Comparison of ENCODE assay signal across 2 cellular contexts in genomic region chr6:75430631-75431345, GRCh38.
TF ChIP-seq lines count a peak whose summit lies in the region.

No MANE protein-coding gene starts in this region.

TF ChIP-seq in SK-N-SH treated with all-trans-retinoic acid at 6 μM for 48 hours, 23 proteins besides CTCF, POLR2A, EP300 and RAD21 (continued from another document):
- TF ChIP-seq, protein P1, sequence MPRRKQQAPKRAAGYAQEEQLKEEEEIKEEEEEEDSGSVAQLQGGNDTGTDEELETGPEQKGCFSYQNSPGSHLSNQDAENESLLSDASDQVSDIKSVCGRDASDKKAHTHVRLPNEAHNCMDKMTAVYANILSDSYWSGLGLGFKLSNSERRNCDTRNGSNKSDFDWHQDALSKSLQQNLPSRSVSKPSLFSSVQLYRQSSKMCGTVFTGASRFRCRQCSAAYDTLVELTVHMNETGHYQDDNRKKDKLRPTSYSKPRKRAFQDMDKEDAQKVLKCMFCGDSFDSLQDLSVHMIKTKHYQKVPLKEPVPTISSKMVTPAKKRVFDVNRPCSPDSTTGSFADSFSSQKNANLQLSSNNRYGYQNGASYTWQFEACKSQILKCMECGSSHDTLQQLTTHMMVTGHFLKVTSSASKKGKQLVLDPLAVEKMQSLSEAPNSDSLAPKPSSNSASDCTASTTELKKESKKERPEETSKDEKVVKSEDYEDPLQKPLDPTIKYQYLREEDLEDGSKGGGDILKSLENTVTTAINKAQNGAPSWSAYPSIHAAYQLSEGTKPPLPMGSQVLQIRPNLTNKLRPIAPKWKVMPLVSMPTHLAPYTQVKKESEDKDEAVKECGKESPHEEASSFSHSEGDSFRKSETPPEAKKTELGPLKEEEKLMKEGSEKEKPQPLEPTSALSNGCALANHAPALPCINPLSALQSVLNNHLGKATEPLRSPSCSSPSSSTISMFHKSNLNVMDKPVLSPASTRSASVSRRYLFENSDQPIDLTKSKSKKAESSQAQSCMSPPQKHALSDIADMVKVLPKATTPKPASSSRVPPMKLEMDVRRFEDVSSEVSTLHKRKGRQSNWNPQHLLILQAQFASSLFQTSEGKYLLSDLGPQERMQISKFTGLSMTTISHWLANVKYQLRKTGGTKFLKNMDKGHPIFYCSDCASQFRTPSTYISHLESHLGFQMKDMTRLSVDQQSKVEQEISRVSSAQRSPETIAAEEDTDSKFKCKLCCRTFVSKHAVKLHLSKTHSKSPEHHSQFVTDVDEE (CRISPR knock-in tag; IDR thresholded peaks at IDR 0.05): no peak
- TF ChIP-seq CSDC2 (CRISPR knock-in tag; IDR thresholded peaks at IDR 0.05): no peak
- TF ChIP-seq GLIS3 (CRISPR knock-in tag; IDR thresholded peaks at IDR 0.05): no peak
TF ChIP-seq in SK-N-SH treated with all-trans-retinoic acid at 6 μM for 48 hours: peak in this region for 0.

TF ChIP-seq in SK-N-SH, 30 proteins besides CTCF, POLR2A, EP300 and RAD21 (continued from another document):
- TF ChIP-seq, protein P2, sequence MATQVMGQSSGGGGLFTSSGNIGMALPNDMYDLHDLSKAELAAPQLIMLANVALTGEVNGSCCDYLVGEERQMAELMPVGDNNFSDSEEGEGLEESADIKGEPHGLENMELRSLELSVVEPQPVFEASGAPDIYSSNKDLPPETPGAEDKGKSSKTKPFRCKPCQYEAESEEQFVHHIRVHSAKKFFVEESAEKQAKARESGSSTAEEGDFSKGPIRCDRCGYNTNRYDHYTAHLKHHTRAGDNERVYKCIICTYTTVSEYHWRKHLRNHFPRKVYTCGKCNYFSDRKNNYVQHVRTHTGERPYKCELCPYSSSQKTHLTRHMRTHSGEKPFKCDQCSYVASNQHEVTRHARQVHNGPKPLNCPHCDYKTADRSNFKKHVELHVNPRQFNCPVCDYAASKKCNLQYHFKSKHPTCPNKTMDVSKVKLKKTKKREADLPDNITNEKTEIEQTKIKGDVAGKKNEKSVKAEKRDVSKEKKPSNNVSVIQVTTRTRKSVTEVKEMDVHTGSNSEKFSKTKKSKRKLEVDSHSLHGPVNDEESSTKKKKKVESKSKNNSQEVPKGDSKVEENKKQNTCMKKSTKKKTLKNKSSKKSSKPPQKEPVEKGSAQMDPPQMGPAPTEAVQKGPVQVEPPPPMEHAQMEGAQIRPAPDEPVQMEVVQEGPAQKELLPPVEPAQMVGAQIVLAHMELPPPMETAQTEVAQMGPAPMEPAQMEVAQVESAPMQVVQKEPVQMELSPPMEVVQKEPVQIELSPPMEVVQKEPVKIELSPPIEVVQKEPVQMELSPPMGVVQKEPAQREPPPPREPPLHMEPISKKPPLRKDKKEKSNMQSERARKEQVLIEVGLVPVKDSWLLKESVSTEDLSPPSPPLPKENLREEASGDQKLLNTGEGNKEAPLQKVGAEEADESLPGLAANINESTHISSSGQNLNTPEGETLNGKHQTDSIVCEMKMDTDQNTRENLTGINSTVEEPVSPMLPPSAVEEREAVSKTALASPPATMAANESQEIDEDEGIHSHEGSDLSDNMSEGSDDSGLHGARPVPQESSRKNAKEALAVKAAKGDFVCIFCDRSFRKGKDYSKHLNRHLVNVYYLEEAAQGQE (IDR thresholded peaks at IDR 0.05; ENCODE audit: low read depth, low read length): no peak
- no peak for TF ChIP-seq TAF1 (IDR thresholded peaks at IDR 0.05; ENCODE audit: borderline replicate concordance, low read depth, low read length)
- TF ChIP-seq SMC3 (IDR thresholded peaks at IDR 0.05; ENCODE audit: low read depth, low read length): no peak
